ENCODE assay signal across 31 cellular contexts in the genomic region with DNA sequence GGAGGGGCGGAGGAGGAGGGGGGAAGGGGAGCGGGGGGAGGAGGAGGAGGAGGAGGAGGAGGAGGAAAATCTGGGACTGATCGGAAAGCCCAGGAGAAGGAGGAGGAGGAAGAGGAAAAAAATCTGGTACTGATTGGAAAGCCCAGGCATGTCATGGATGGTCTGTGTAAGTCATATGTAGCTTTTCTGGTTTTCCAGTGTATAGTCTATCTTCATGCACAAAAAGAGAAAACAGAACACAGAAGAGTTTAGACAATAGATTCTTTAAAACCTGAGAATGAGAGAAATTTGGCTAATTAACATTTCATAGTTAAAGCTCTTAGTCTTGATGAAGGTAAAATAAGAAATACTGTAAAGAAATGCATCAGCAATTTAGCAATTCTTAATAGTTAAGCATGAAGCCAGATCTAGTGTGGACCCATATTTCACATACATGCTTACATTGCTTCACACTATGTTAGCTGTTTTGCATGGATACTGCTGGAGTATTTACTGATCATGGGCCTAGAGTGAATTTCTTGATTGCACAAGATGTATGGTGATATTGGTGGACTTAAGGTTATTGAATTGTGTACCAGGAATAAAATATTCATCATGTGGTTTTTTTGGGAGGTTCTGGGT.
"Had no signal": no experiment of that assay in that cellular context is flagged by ENCODE, and none has a peak within 500 bp of the region (broad histone marks: within the 10 kb centered on the region; RNA-seq: fewer than 3 reads in every experiment).

No MANE protein-coding gene starts in this region.

- H3K4me3 Mint-ChIP-seq: activated naive CD8-positive, alpha-beta T cell; activated T-cell treated with anti-CD3 and anti-CD28 coated beads, Interleukin-2, amount 50 U/mL, for 72 hours; immature natural killer cell; memory B cell; naive thymus-derived CD8-positive, alpha-beta T cell; neural crest cell; stimulated activated effector memory CD8-positive, alpha-beta T cell treated with anti-CD3 and anti-CD28 coated beads, Interleukin-12 subunit alpha, Interleukin-12 subunit beta, amount 100 ng/mL, for 72 hours; stimulated activated naive CD8-positive, alpha-beta T cell treated with anti-CD3 and anti-CD28 coated beads, Interleukin-15, Interleukin-2, amounts not matched to agents 100 ng/mL and 50 ng/mL, for 24 hours had no signal

- H3K9me3 ChIP-seq: colonic mucosa, gastrocnemius medialis, pancreas, prostate gland, thyroid gland, vagina had no signal

- H3K4me1 ChIP-seq: colonic mucosa, gastrocnemius medialis, pancreas, prostate gland, sigmoid colon, thyroid gland, upper lobe of left lung, vagina had no signal

- H3K4me3 ChIP-seq: colonic mucosa, gastrocnemius medialis, pancreas, prostate gland, sigmoid colon, thyroid gland, upper lobe of left lung, vagina had no signal

- ATAC-seq: activated T-cell treated with anti-CD3 and anti-CD28 coated beads, Interleukin-2, amount 50 U/mL, for 72 hours; gastrocnemius medialis; left colon; naive thymus-derived CD8-positive, alpha-beta T cell; pancreas; stimulated activated effector memory CD8-positive, alpha-beta T cell treated with anti-CD3 and anti-CD28 coated beads, Interleukin-12 subunit alpha, Interleukin-12 subunit beta, amount 100 ng/mL, for 72 hours had no signal

- H3K27me3 ChIP-seq: colonic mucosa, gastrocnemius medialis, pancreas, sigmoid colon, thyroid gland, upper lobe of left lung, vagina had no signal

- H3K27me3 Mint-ChIP-seq: activated naive CD8-positive, alpha-beta T cell; memory B cell; naive thymus-derived CD8-positive, alpha-beta T cell; stimulated activated naive CD8-positive, alpha-beta T cell treated with anti-CD3 and anti-CD28 coated beads, Interleukin-15, Interleukin-2, amounts not matched to agents 100 ng/mL and 50 ng/mL, for 24 hours had no signal

- H3K36me3 ChIP-seq: colonic mucosa, prostate gland had no signal

- H3K27ac Mint-ChIP-seq: activated naive CD8-positive, alpha-beta T cell; activated T-cell treated with anti-CD3 and anti-CD28 coated beads, Interleukin-2, amount 50 U/mL, for 72 hours; memory B cell; naive thymus-derived CD8-positive, alpha-beta T cell; stimulated activated effector memory CD8-positive, alpha-beta T cell treated with anti-CD3 and anti-CD28 coated beads, Interleukin-12 subunit alpha, Interleukin-12 subunit beta, amount 100 ng/mL, for 72 hours; stimulated activated naive CD8-positive, alpha-beta T cell treated with anti-CD3 and anti-CD28 coated beads, Interleukin-15, Interleukin-2, amounts not matched to agents 100 ng/mL and 50 ng/mL, for 24 hours had no signal

- H3K27ac ChIP-seq: colonic mucosa, gastrocnemius medialis, pancreas, prostate gland, sigmoid colon, thyroid gland, upper lobe of left lung, vagina had no signal

- H3K4me1 Mint-ChIP-seq: memory B cell; neural crest cell; stimulated activated effector memory CD8-positive, alpha-beta T cell treated with anti-CD3 and anti-CD28 coated beads, Interleukin-12 subunit alpha, Interleukin-12 subunit beta, amount 100 ng/mL, for 72 hours had no signal

- FAIRE-seq: pancreas, small intestine had no signal

- DNase-seq: activated CD4-positive, alpha-beta T cell treated with anti-CD3 and anti-CD28 coated beads for 4 hours; activated CD4-positive, alpha-beta T cell treated with anti-CD3 and anti-CD28 coated beads, Interleukin-2, amount 50 U/mL, for 4 hours; activated naive CD4-positive, alpha-beta T cell; activated T-cell treated with anti-CD3 and anti-CD28 coated beads for 4 hours; activated T-cell treated with anti-CD3 and anti-CD28 coated beads, Interleukin-2, amount 50 U/mL, for 72 hours; anterior cingulate cortex; cerebellar nuclear complex; colonic mucosa; effector CD8-positive, alpha-beta T cell; erythroblast; gastrocnemius medialis; glutamatergic neuron; immature natural killer cell; kidney; left colon; naive thymus-derived CD8-positive, alpha-beta T cell; nucleus accumbens; pancreas; retina; sigmoid colon; small intestine; stimulated activated CD4-positive, alpha-beta T cell treated with anti-CD3 and anti-CD28 coated beads, Interleukin-4, amount 100 ng/mL, for 24 hours; thyroid gland; upper lobe of left lung had no signal
